1 cellular context compared by ENCODE assay signal in the genomic region with DNA sequence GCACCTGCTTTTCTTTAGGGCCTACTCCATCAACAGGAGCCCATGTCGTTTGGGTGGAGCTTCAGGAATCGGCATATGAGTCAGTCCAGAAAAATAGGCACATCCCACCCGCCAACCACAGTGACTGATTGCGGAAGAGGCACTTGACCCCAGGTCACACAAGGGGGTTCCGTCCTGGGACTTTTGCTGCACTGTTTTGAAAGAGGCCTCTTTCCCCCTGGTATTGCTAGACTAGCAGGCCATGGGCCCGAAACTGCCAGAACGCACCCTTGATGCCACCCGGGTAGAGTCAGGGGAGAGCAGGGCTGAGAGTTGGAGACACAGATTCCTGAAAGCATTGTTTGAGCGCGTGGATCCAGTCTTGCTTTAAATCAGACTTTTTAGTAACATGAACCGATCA.
TF ChIP-seq lines count a peak whose summit lies in the region.

No MANE protein-coding gene starts in this region.

TF ChIP-seq in GM12878, 131 proteins besides CTCF, POLR2A, EP300 and RAD21 (continued from another document):
- TF ChIP-seq, protein P1, sequence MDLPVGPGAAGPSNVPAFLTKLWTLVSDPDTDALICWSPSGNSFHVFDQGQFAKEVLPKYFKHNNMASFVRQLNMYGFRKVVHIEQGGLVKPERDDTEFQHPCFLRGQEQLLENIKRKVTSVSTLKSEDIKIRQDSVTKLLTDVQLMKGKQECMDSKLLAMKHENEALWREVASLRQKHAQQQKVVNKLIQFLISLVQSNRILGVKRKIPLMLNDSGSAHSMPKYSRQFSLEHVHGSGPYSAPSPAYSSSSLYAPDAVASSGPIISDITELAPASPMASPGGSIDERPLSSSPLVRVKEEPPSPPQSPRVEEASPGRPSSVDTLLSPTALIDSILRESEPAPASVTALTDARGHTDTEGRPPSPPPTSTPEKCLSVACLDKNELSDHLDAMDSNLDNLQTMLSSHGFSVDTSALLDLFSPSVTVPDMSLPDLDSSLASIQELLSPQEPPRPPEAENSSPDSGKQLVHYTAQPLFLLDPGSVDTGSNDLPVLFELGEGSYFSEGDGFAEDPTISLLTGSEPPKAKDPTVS (IDR thresholded peaks at IDR 0.05; ENCODE audit: low read depth, low read length): no peak
- TF ChIP-seq HDAC6 (IDR thresholded peaks at IDR 0.05; ENCODE audit: unreplicated experiment) (no peak), NFYA (IDR thresholded peaks at IDR 0.05; ENCODE audit: borderline replicate concordance, low read depth, low read length) (no peak), MYB (IDR thresholded peaks at IDR 0.05; ENCODE audit: borderline replicate concordance, low read depth, low read length) (no peak), JUND (IDR thresholded peaks at IDR 0.05; ENCODE audit: low read depth, low read length) (no peak), IKZF1 (conservative IDR thresholded peaks at IDR 0.05) (peak; percentile 76; the same call in 1 of the 2 replicates), MTA3 (IDR thresholded peaks at IDR 0.05; ENCODE audit: borderline replicate concordance, low read length) (no peak), RELA (IDR thresholded peaks at IDR 0.05; ENCODE audit: borderline replicate concordance, partially characterized antibody) (no peak), SUPT20H (IDR thresholded peaks at IDR 0.05; ENCODE audit: borderline replicate concordance, control insufficient read depth, low read depth, low read length) (no peak), SRF (IDR thresholded peaks at IDR 0.05; ENCODE audit: low read depth in 2 of 2, low read length in 2 of 2) (0 out of 4 replicates have a peak, but pooled peaks of 1 of the 2 experiments have one; percentile 13), SMC3 (IDR thresholded peaks at IDR 0.05; ENCODE audit: borderline replicate concordance, low read length) (no peak; the same call in 1 of the 2 replicates), CBFB (IDR thresholded peaks at IDR 0.05; ENCODE audit: low read depth) (peak; percentile 87; the same call in 1 of the 2 replicates)
